Comparison of ENCODE assay signal across 8 cellular contexts in genomic region chr11:45803981-45804805, GRCh38. TPM values are rescaled to one million over a fixed set of nuclear protein-coding genes. Genes with fewer than 3 reads are reported as not detected.
DNase-seq lines count a peak whose midpoint lies in the region; ATAC-seq, FAIRE-seq and TF ChIP-seq lines count a peak whose summit lies in the region.

No MANE protein-coding gene starts in this region.

- DNase-seq in Ammon's horn (ENCODE audit: low spot score), result peak; percentile 57
- DNase-seq in Kasumi-1 (lab: John Stamatoyannopoulos, UW), result peak; percentile 8 to 38
- peak; percentile 30 to 62 (median 52) for DNase-seq in T-helper 2 cell
- DNase-seq in astrocyte (ENCODE audit: low read depth), result peak; percentile 44
- peak; percentile 51 for DNase-seq in hepatic stellate cell (ENCODE audit: low spot score)
- DNase-seq in aorta, result peak; percentile 87 to 94

- peaks cover 19% of the 10 kb centered on the region for H3K4me1 Mint-ChIP-seq in astrocyte (ENCODE audit: low read depth, unreplicated experiment)

- 1% methylated on average over 65 to 74 of the region's 74 CpGs for WGBS in aorta, 2 donors

- peak overlapping the region; percentile 62 for H3K27ac Mint-ChIP-seq in astrocyte (ENCODE audit: unreplicated experiment)

- H3K27me3 ChIP-seq in astrocyte (ENCODE audit: insufficient read depth, low read length), result no peaks in the 10 kb centered on the region
- H3K27me3 ChIP-seq in rectal smooth muscle tissue (ENCODE audit: control insufficient read depth, insufficient read depth, low read length), result no peaks in the 10 kb centered on the region
- no peaks in the 10 kb centered on the region for H3K27me3 ChIP-seq in aorta (ENCODE audit: control insufficient read depth in 1 of 2, insufficient read depth in 2 of 2, low read length in 1 of 2)

- TF ChIP-seq CTCF in astrocyte (IDR thresholded peaks at IDR 0.05; ENCODE audit: insufficient read depth, low read depth, low read length), result no peak

- H3K27ac ChIP-seq in astrocyte (ENCODE audit: low read depth, low read length), result peak overlapping the region; percentile 93
- H3K27ac ChIP-seq in rectal smooth muscle tissue (ENCODE audit: low read depth, low read length), result peak overlapping the region; percentile 82
- H3K27ac ChIP-seq in aorta (ENCODE audit: low read depth in 1 of 2, low read length in 2 of 2), result peak overlapping the region in 1 of 2 donors; percentile 42

- H2AFZ ChIP-seq in astrocyte (ENCODE audit: low read depth, low read length), result peak overlapping the region; percentile 90

- no peak for FAIRE-seq in astrocyte (lab: Jason Lieb, UNC)

- peak overlapping the region; percentile 84 for H3K4me3 ChIP-seq in astrocyte (ENCODE audit: insufficient read depth, low read depth, low read length)
- H3K4me3 ChIP-seq in rectal smooth muscle tissue (ENCODE audit: low read length), result peak overlapping the region; percentile 91
- peak overlapping the region; percentile 64 to 93 for H3K4me3 ChIP-seq in aorta (ENCODE audit: low read length in 2 of 2)

- H3K9me3 Mint-ChIP-seq in astrocyte (ENCODE audit: unreplicated experiment), result no peaks in the 10 kb centered on the region

- peaks cover 16% of the 10 kb centered on the region for H3K27me3 Mint-ChIP-seq in astrocyte (ENCODE audit: low read depth, unreplicated experiment)

- H3K36me3 Mint-ChIP-seq in astrocyte (ENCODE audit: low read depth, unreplicated experiment), result peaks cover 6% of the 10 kb centered on the region

- peak overlapping the region; percentile 90 for H3K4me3 Mint-ChIP-seq in astrocyte (ENCODE audit: unreplicated experiment)

- ATAC-seq in GM19452 (IDR thresholded peaks at IDR 0.05; ENCODE audit: unreplicated experiment) (peak; percentile 21), aorta (ENCODE audit: low FRiP score) (peak; percentile 75)

- intact Hi-C loops in aorta (cut with DNase I), result no loop called here

- H4K20me1 ChIP-seq in astrocyte (ENCODE audit: insufficient read depth, low read length), result peaks cover 35% of the 10 kb centered on the region

- H3K36me3 ChIP-seq in astrocyte (ENCODE audit: insufficient read depth, low read length) (peaks cover 2% of the 10 kb centered on the region), rectal smooth muscle tissue (ENCODE audit: control insufficient read depth, insufficient read depth, low read length) (peaks cover under 1% of the 10 kb centered on the region), aorta (ENCODE audit: control insufficient read depth in 1 of 2, insufficient read depth in 2 of 2, low read length in 1 of 2) (no peaks in the 10 kb centered on the region)

- H3K9me3 ChIP-seq in astrocyte (ENCODE audit: insufficient read depth, low read depth, low read length) (no peaks in the 10 kb centered on the region), aorta (ENCODE audit: control insufficient read depth, low read length) (no peaks in the 10 kb centered on the region)

- H3K4me1 ChIP-seq in astrocyte (ENCODE audit: insufficient read depth, low read length) (peaks cover 29% of the 10 kb centered on the region), rectal smooth muscle tissue (ENCODE audit: control insufficient read depth, insufficient read depth, low read length) (peaks cover 22% of the 10 kb centered on the region), aorta (ENCODE audit: control insufficient read depth in 1 of 2, insufficient read depth in 2 of 2, low read length in 2 of 2) (no peaks in the 10 kb centered on the region)

- H3K79me2 ChIP-seq in astrocyte (ENCODE audit: insufficient read depth, low read length), result peaks cover 39% of the 10 kb centered on the region

- H3K4me2 ChIP-seq in astrocyte (ENCODE audit: low read length), result peak overlapping the region; percentile 99

- H3K9ac ChIP-seq in astrocyte (ENCODE audit: low read length) (peak overlapping the region; percentile 99), rectal smooth muscle tissue (ENCODE audit: low read length) (peak overlapping the region; percentile 80)

RNA-seq across cellular contexts. Expression of gene SLC35C1, which starts 0.8 kb away (rescaled TPM):
- 23.4 and 24.0 TPM in 2 replicates for total RNA-seq in astrocyte
- total RNA-seq in aorta, result 10 to 100 TPM; 11.5 to 11.8 TPM
- 1 to 10 TPM; 6.5 to 9.4 TPM for polyA plus RNA-seq in aorta

RNA-seq across cellular contexts. Expression of gene CRY2, which starts 43.1 kb away (rescaled TPM):
- total RNA-seq in astrocyte (14.4 and 16.9 TPM in 2 replicates), aorta (10 to 100 TPM; 32.6 to 54.1 TPM)
- polyA plus RNA-seq in aorta, result 10 to 100 TPM in 1 of 2 donors, 1 to 10 TPM in 1; 6.4 to 23.7 TPM

Comparison
In these comparisons a context has a peak if more than half of its experiments do, and no peak if none do; other contexts are left out.
1. DNase-seq: peak in every context shown above with its lines; median percentile 90 in aorta; 57 in Ammon's horn; 52 in T-helper 2 cell; 51 in hepatic stellate cell; 44 in astrocyte; 23 in Kasumi-1.